1 cellular context compared by ENCODE assay signal in genomic region chr1:188888387-188888786, GRCh38.
TF ChIP-seq lines count a peak whose summit lies in the region.

No MANE protein-coding gene starts in this region.

TF ChIP-seq in IMR-90, 13 proteins besides CTCF, POLR2A, EP300 and RAD21 (continued from another document):
- TF ChIP-seq ELK1 (IDR thresholded peaks at IDR 0.05; ENCODE audit: borderline replicate concordance, low read depth, low read length) = no peak
- TF ChIP-seq RCOR1 (IDR thresholded peaks at IDR 0.05; ENCODE audit: insufficient replicate concordance, low read length) = no peak
- no peak for TF ChIP-seq MAFK (IDR thresholded peaks at IDR 0.05; ENCODE audit: low read depth, low read length)
- TF ChIP-seq MXI1 (IDR thresholded peaks at IDR 0.05; ENCODE audit: borderline replicate concordance, low read depth, low read length) = no peak
- no peak for TF ChIP-seq CHD1 (IDR thresholded peaks at IDR 0.05; ENCODE audit: low read depth, low read length)
- no peak for TF ChIP-seq BHLHE40 (IDR thresholded peaks at IDR 0.05; ENCODE audit: low read depth, low read length)
- TF ChIP-seq RFX5 (IDR thresholded peaks at IDR 0.05; ENCODE audit: low read depth, low read length) = no peak
- TF ChIP-seq FOS (IDR thresholded peaks at IDR 0.05; ENCODE audit: low read depth, low read length) = no peak
- no peak for TF ChIP-seq SMC3 (IDR thresholded peaks at IDR 0.05; ENCODE audit: low read depth, low read length)
- TF ChIP-seq MAZ (IDR thresholded peaks at IDR 0.05; ENCODE audit: borderline replicate concordance, low read depth, low read length) = no peak
TF ChIP-seq in IMR-90: peak in this region for 0.
